In the genomic region with DNA sequence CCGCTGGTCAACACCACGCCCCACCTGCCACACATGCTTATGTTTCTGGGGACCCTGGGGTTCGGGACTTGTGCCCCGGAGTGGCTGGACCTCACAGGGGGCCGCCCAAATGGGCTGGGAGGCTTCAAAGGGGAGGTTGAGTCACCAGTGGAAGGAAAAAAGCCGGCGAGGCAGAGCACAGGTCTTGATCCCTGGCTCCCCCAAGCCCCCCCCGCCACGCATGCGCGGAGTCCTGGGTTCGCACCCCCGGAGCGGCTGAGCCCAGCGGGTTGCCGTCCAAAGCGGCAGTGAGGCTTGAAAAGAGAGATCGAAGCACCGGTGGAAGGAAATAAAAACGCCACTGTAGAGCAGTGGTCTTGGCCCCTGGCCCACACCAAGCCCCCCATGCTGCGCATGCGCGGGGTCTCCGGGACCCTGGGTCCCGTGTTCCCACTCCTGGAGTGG, we compare ENCODE assay signal across 18 cellular contexts.
"Had no signal": no experiment of that assay in that cellular context is flagged by ENCODE, and none has a peak within 500 bp of the region (broad histone marks: within the 10 kb centered on the region; RNA-seq: fewer than 3 reads in every experiment).

No MANE protein-coding gene starts in this region.

- H3K4me1 ChIP-seq: body of pancreas, prostate gland, upper lobe of left lung had no signal

- H3K27ac Mint-ChIP-seq: activated naive CD8-positive, alpha-beta T cell treated with anti-CD3 and anti-CD28 coated beads for 36 hours; activated T-helper 1 cell treated with anti-CD3 and anti-CD28 coated beads, Interleukin-12 subunit alpha, Interleukin-12 subunit beta, Interleukin-2, Interleukin-4 antibody, amounts not matched to agents 30 ng/mL and 10 ng/mL and 1 ng/mL, durations not matched to agents 14 hours and 24 hours and 36 hours; mesothelial cell of epicardium; stimulated activated naive CD8-positive, alpha-beta T cell treated with anti-CD3 and anti-CD28 coated beads, Interleukin-15, Interleukin-2, amounts not matched to agents 100 ng/mL and 50 ng/mL, for 24 hours had no signal

- H3K9me3 ChIP-seq: prostate gland had no signal

- H3K27me3 ChIP-seq: body of pancreas, hepatocyte, upper lobe of left lung had no signal

- H3K27me3 Mint-ChIP-seq: stimulated activated naive CD8-positive, alpha-beta T cell treated with anti-CD3 and anti-CD28 coated beads, Interleukin-15, Interleukin-2, amounts not matched to agents 100 ng/mL and 50 ng/mL, for 24 hours had no signal

- H3K27ac ChIP-seq: body of pancreas, hepatocyte, prostate gland, upper lobe of left lung had no signal

- DNase-seq: activated CD4-positive, alpha-beta T cell treated with anti-CD3 and anti-CD28 coated beads, Interleukin-2, amount 50 U/mL, for 1 hour; activated CD4-positive, CD25-positive, alpha-beta regulatory T cell; activated CD8-positive, alpha-beta memory T cell treated with anti-CD3 and anti-CD28 coated beads for 24 hours; activated naive CD8-positive, alpha-beta T cell treated with anti-CD3 and anti-CD28 coated beads for 36 hours; amygdala; body of pancreas; caudate nucleus; islet precursor cell; right cardiac atrium had no signal

- H3K4me3 Mint-ChIP-seq: activated naive CD8-positive, alpha-beta T cell treated with anti-CD3 and anti-CD28 coated beads for 36 hours; activated T-helper 1 cell treated with anti-CD3 and anti-CD28 coated beads, Interleukin-12 subunit alpha, Interleukin-12 subunit beta, Interleukin-2, Interleukin-4 antibody, amounts not matched to agents 30 ng/mL and 10 ng/mL and 1 ng/mL, durations not matched to agents 14 hours and 24 hours and 36 hours; mesothelial cell of epicardium; stimulated activated naive CD8-positive, alpha-beta T cell treated with anti-CD3 and anti-CD28 coated beads, Interleukin-15, Interleukin-2, amounts not matched to agents 100 ng/mL and 50 ng/mL, for 24 hours had no signal

- H3K36me3 Mint-ChIP-seq: activated naive CD8-positive, alpha-beta T cell treated with anti-CD3 and anti-CD28 coated beads for 36 hours; mesothelial cell of epicardium had no signal

- H3K4me3 ChIP-seq: body of pancreas, hepatocyte, lung, prostate gland, smooth muscle cell, upper lobe of left lung had no signal

- H3K36me3 ChIP-seq: prostate gland, upper lobe of left lung had no signal

- ATAC-seq: body of pancreas, esophagus mucosa, right cardiac atrium had no signal

- H3K4me1 Mint-ChIP-seq: activated naive CD8-positive, alpha-beta T cell treated with anti-CD3 and anti-CD28 coated beads for 36 hours; mesothelial cell of epicardium had no signal

- H3K9me3 Mint-ChIP-seq: activated naive CD8-positive, alpha-beta T cell treated with anti-CD3 and anti-CD28 coated beads for 36 hours; stimulated activated naive CD8-positive, alpha-beta T cell treated with anti-CD3 and anti-CD28 coated beads, Interleukin-15, Interleukin-2, amounts not matched to agents 100 ng/mL and 50 ng/mL, for 24 hours had no signal
